ENCODE assay signal across 9 cellular contexts in the genomic region with DNA sequence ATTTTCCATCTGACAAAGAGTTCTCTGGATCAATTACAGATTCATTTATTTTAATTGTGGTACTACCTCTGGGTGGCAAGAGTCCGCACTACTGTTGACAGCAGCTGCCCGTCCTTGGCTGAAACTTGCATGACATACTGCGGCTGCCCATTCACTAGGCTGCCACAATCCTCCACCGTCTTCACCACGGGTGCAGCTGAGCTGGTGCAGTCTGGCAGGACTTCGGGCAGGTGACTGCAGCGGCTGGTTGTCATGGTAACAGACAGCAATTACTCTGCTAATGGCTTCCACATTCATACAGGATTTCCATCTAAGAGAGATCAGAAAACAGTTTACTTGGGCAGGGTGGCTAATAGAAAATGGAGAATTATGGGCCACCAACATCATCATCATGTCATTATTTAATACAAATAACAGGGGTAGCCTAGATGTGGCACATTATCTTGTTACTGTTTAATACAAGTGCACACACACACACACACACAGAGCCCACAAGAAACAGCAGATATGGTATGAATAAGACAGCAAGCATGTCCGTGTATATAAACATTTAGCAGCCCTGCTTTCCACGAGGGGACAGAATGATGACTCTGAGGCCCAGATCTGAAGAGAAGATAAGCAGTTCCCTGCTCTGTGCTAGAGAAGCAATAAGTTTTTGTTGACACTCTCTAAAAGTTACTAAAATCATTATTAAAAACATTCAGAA.
DNase-seq lines count a peak whose midpoint lies in the region; ATAC-seq and TF ChIP-seq lines count a peak whose summit lies in the region.
"Had no signal": no experiment of that assay in that cellular context is flagged by ENCODE, and none has a peak within 500 bp of the region (broad histone marks: within the 10 kb centered on the region; RNA-seq: fewer than 3 reads in every experiment).

No MANE protein-coding gene starts in this region.

- H3K4me3 ChIP-seq in AG10803 (ENCODE audit: low read length): no peak overlapping the region
- H3K4me3 ChIP-seq: psoas muscle had no signal

- DNase-seq in AG10803 (ENCODE audit: low read depth): peak; percentile 28
- peak; percentile 90 for DNase-seq in NCI-H1105 treated with DMSO at 0.1 percent for 48 hours (lab: John Stamatoyannopoulos, UW)
- DNase-seq in RPMI7951 (ENCODE audit: low read depth): peak; percentile 9
- peak; percentile 13 for DNase-seq in glomerular visceral epithelial cell (ENCODE audit: extremely low spot score)
- DNase-seq in GOT3 (lab: John Stamatoyannopoulos, UW): no peak
- no peak for DNase-seq in activated CD4-positive, alpha-beta T cell treated with anti-CD3 and anti-CD28 coated beads, Interleukin-2, amount 50 U/mL, for 1 hour
- DNase-seq in stimulated activated naive CD8-positive, alpha-beta T cell treated with anti-CD3 and anti-CD28 coated beads, Interleukin-15, amount 100 ng/mL, for 72 hours: no peak

- TF ChIP-seq CTCF in AG10803 (conservative IDR thresholded peaks at IDR 0.05; ENCODE audit: low read length): no peak

- no peak for ATAC-seq in GM21786 (IDR thresholded peaks at IDR 0.05; ENCODE audit: unreplicated experiment)
- no peak for ATAC-seq in stimulated activated naive CD8-positive, alpha-beta T cell treated with anti-CD3 and anti-CD28 coated beads, Interleukin-15, amount 100 ng/mL, for 72 hours

- no peaks in the 10 kb centered on the region for H3K27me3 Mint-ChIP-seq in stimulated activated naive CD8-positive, alpha-beta T cell treated with anti-CD3 and anti-CD28 coated beads, Interleukin-15, amount 100 ng/mL, for 72 hours

- H3K27ac Mint-ChIP-seq in stimulated activated naive CD8-positive, alpha-beta T cell treated with anti-CD3 and anti-CD28 coated beads, Interleukin-15, amount 100 ng/mL, for 72 hours: no peak overlapping the region

- no peaks in the 10 kb centered on the region for H3K9me3 Mint-ChIP-seq in stimulated activated naive CD8-positive, alpha-beta T cell treated with anti-CD3 and anti-CD28 coated beads, Interleukin-15, amount 100 ng/mL, for 72 hours

- no peaks in the 10 kb centered on the region for H3K4me1 Mint-ChIP-seq in stimulated activated naive CD8-positive, alpha-beta T cell treated with anti-CD3 and anti-CD28 coated beads, Interleukin-15, amount 100 ng/mL, for 72 hours

- no peak overlapping the region for H3K4me3 Mint-ChIP-seq in stimulated activated naive CD8-positive, alpha-beta T cell treated with anti-CD3 and anti-CD28 coated beads, Interleukin-15, amount 100 ng/mL, for 72 hours

Comparison
In these comparisons a context has a peak if more than half of its experiments do, and no peak if none do; other contexts are left out.
1. DNase-seq: peak in AG10803 (single experiment), NCI-H1105 treated with DMSO at 0.1 percent for 48 hours (single experiment), RPMI7951 (single experiment) and glomerular visceral epithelial cell (single experiment); none in GOT3 (single experiment), activated CD4-positive, alpha-beta T cell treated with anti-CD3 and anti-CD28 coated beads, Interleukin-2, amount 50 U/mL, for 1 hour (single experiment) and stimulated activated naive CD8-positive, alpha-beta T cell treated with anti-CD3 and anti-CD28 coated beads, Interleukin-15, amount 100 ng/mL, for 72 hours (0 of 2).